15 cellular contexts compared by ENCODE assay signal in the genomic region with DNA sequence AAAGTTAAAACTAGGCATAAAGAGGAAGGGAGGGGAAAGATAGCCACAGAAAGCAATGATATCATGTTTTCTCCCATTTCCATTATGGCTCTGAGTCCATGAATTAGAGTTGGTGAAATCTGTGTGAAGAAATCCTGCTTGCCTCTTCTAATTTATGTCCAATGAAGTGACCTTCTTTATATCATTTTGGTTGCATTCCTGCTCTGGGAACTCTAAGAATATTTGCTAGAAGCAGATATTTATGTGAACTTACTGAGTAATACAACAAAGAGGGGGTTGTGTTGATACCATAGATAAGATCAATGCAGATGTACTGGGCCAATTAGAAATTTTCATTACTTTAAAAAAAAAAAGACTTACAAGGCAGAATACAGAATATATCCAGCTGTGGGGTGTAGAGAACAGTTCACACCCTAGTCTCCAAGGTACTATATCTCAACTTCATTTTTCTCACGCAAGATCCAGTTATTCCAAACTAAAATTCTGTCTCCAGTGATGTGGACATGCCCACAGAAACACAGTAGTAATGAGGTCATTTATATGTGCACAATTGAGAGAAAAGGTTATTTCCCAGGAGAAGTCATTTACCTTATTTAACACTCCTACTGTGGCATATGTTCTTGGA. TPM values are rescaled to one million over a fixed set of nuclear protein-coding genes. Genes with fewer than 3 reads are reported as not detected.
DNase-seq lines count a peak whose midpoint lies in the region; ATAC-seq and TF ChIP-seq lines count a peak whose summit lies in the region.
"Had no signal": no experiment of that assay in that cellular context is flagged by ENCODE, and none has a peak within 500 bp of the region (broad histone marks: within the 10 kb centered on the region; RNA-seq: fewer than 3 reads in every experiment).

No MANE protein-coding gene starts in this region.

- POLR2A ChIA-PET in naive thymus-derived CD4-positive, alpha-beta T cell (lab: Charles Lee), result no interaction called here

- no peak overlapping the region for H3K27ac ChIP-seq in Karpas-422 (ENCODE audit: low read length)
- peak overlapping the region; percentile 51 for H3K27ac ChIP-seq in left ventricle myocardium inferior (replicated peaks)
- H3K27ac ChIP-seq in gastrocnemius medialis, result peak overlapping the region; percentile 4 to 87 (median 74)
- no peak overlapping the region for H3K27ac ChIP-seq in naive thymus-derived CD4-positive, alpha-beta T cell (ENCODE audit: low read depth, low read length)
- no peak overlapping the region for H3K27ac ChIP-seq in GM23338 (ENCODE audit: low read depth)
- H3K27ac ChIP-seq: A549, C4-2B, GM23248 had no signal

- H3K9me3 ChIP-seq in Karpas-422 (ENCODE audit: low read length) (no peaks in the 10 kb centered on the region), left ventricle myocardium inferior (replicated peaks) (no peaks in the 10 kb centered on the region), gastrocnemius medialis (no peaks in the 10 kb centered on the region)
- H3K9me3 ChIP-seq in naive thymus-derived CD4-positive, alpha-beta T cell (ENCODE audit: control insufficient read depth in 2 of 3, low read length in 3 of 3), result no peaks in the 10 kb centered on the region
- H3K9me3 ChIP-seq: A549, BE2C had no signal

- H3K36me3 ChIP-seq in Karpas-422 (ENCODE audit: insufficient read depth, low read length) (no peaks in the 10 kb centered on the region), left ventricle myocardium inferior (peaks cover 12% of the 10 kb centered on the region), gastrocnemius medialis (no peaks in the 10 kb centered on the region), GM23338 (ENCODE audit: insufficient read depth) (no peaks in the 10 kb centered on the region)
- no peaks in the 10 kb centered on the region for H3K36me3 ChIP-seq in naive thymus-derived CD4-positive, alpha-beta T cell (ENCODE audit: control insufficient read depth in 2 of 3, insufficient read depth in 3 of 3, low read length in 3 of 3)
- H3K36me3 ChIP-seq: BE2C had no signal

- peaks cover 0 to 39% (median 13%) of the 10 kb centered on the region in 5 donors for H3K27me3 Mint-ChIP-seq in naive thymus-derived CD4-positive, alpha-beta T cell
- no peaks in the 10 kb centered on the region for H3K27me3 Mint-ChIP-seq in GM23338 (ENCODE audit: insufficient read depth, low read depth, poor library complexity)

- H2AFZ ChIP-seq in Karpas-422 (ENCODE audit: low read length) (no peak overlapping the region), GM23338 (no peak overlapping the region)
- H2AFZ ChIP-seq: GM23248 had no signal

- ATAC-seq in gastrocnemius medialis (no peak), GM23338 (no peak)
- ATAC-seq in naive thymus-derived CD4-positive, alpha-beta T cell, result no peak
- ATAC-seq: A549 had no signal

- H3K4me3 ChIP-seq in Karpas-422 (ENCODE audit: low read length) (no peak overlapping the region), left ventricle myocardium inferior (no peak overlapping the region), gastrocnemius medialis (no peak overlapping the region), GM23338 (no peak overlapping the region)
- H3K4me3 ChIP-seq in naive thymus-derived CD4-positive, alpha-beta T cell (ENCODE audit: low read length), result no peak overlapping the region
- H3K4me3 ChIP-seq: A549, GM23248 had no signal

- H3F3A ChIP-seq in GM23338 (replicated peaks; ENCODE audit: low read depth), result no peaks in the 10 kb centered on the region

- in situ Hi-C loops in gastrocnemius medialis (cut with MboI; ENCODE audit: low sequenced_read_pairs in 4 of 4), result no loop called here

- H3K27me3 ChIP-seq in Karpas-422 (ENCODE audit: low read length), result no peaks in the 10 kb centered on the region
- H3K27me3 ChIP-seq in left ventricle myocardium inferior (ENCODE audit: low read depth), result no peaks in the 10 kb centered on the region
- no peaks in the 10 kb centered on the region for H3K27me3 ChIP-seq in gastrocnemius medialis
- no peaks in the 10 kb centered on the region for H3K27me3 ChIP-seq in naive thymus-derived CD4-positive, alpha-beta T cell (ENCODE audit: control insufficient read depth in 2 of 2, insufficient read depth in 2 of 2, low read length in 2 of 2)
- no peaks in the 10 kb centered on the region for H3K27me3 ChIP-seq in GM23338 (ENCODE audit: insufficient read depth)
- H3K27me3 ChIP-seq: BE2C had no signal

- CTCF ChIA-PET in naive thymus-derived CD4-positive, alpha-beta T cell (lab: Charles Lee), result no interaction called here

- H3K36me3 Mint-ChIP-seq in naive thymus-derived CD4-positive, alpha-beta T cell, result no peaks in the 10 kb centered on the region
- no peaks in the 10 kb centered on the region for H3K36me3 Mint-ChIP-seq in GM23338 (ENCODE audit: low read depth)
- H3K36me3 Mint-ChIP-seq: CD4-positive, alpha-beta memory T cell had no signal

- H3K4me2 ChIP-seq in Karpas-422 (ENCODE audit: low read depth, low read length, poor library complexity, severe bottlenecking) (no peak overlapping the region), GM23338 (no peak overlapping the region)
- H3K4me2 ChIP-seq: A549 had no signal

- H4K20me1 ChIP-seq in Karpas-422 (ENCODE audit: insufficient read depth, low read depth, low read length), result no peaks in the 10 kb centered on the region
- no peaks in the 10 kb centered on the region for H4K20me1 ChIP-seq in GM23338 (replicated peaks; ENCODE audit: insufficient read depth)

- intact Hi-C loops in left ventricle myocardium inferior (cut with micrococcal nuclease), result no loop called here
- intact Hi-C loops in gastrocnemius medialis (cut with DNase I; ENCODE audit: low total_unique reads), result loop anchor here (2.0 to 5.0 kb wide), 2 partner anchors 57 to 116 kb away; a partner anchor contains a TSS
- intact Hi-C loops in naive thymus-derived CD4-positive, alpha-beta T cell (cut with micrococcal nuclease), result no loop called here

- H3K9ac ChIP-seq in Karpas-422 (ENCODE audit: low read length), result no peak overlapping the region
- H3K9ac ChIP-seq: GM23248 had no signal

- no peak overlapping the region for H3K4me3 Mint-ChIP-seq in naive thymus-derived CD4-positive, alpha-beta T cell
- no peak overlapping the region for H3K4me3 Mint-ChIP-seq in GM23338
- H3K4me3 Mint-ChIP-seq: CD4-positive, alpha-beta memory T cell had no signal

- H3K9me3 Mint-ChIP-seq in naive thymus-derived CD4-positive, alpha-beta T cell, result no peaks in the 10 kb centered on the region
- no peaks in the 10 kb centered on the region for H3K9me3 Mint-ChIP-seq in GM23338

- no peaks in the 10 kb centered on the region for H3K9me2 ChIP-seq in Karpas-422 (replicated peaks; ENCODE audit: insufficient read depth, low read length)
- H3K9me2 ChIP-seq in GM23338 (ENCODE audit: insufficient read depth), result no peaks in the 10 kb centered on the region

- TF ChIP-seq CTCF in left ventricle myocardium inferior (IDR thresholded peaks at IDR 0.05; ENCODE audit: borderline replicate concordance) (no peak), gastrocnemius medialis (IDR thresholded peaks at IDR 0.05 in 4 of 5, conservative IDR thresholded peaks at IDR 0.05 in 1 of 5) (no peak), GM23338 (conservative IDR thresholded peaks at IDR 0.05; ENCODE audit: low read depth in 2 of 2) (no peak)

- TF ChIP-seq POLR2A in gastrocnemius medialis (IDR thresholded peaks at IDR 0.05), result no peak

- H3K4me1 Mint-ChIP-seq in naive thymus-derived CD4-positive, alpha-beta T cell, result peaks cover 0 to 2% (median 0%) of the 10 kb centered on the region in 7 donors
- H3K4me1 Mint-ChIP-seq in GM23338, result no peaks in the 10 kb centered on the region
- H3K4me1 Mint-ChIP-seq: CD4-positive, alpha-beta memory T cell had no signal

- no peaks in the 10 kb centered on the region for H3K79me2 ChIP-seq in Karpas-422 (ENCODE audit: low read length)
- H3K79me2 ChIP-seq in GM23338 (replicated peaks; ENCODE audit: insufficient read depth), result no peaks in the 10 kb centered on the region

- H3K4me1 ChIP-seq in Karpas-422 (ENCODE audit: low read length) (no peaks in the 10 kb centered on the region), left ventricle myocardium inferior (peaks cover 31% of the 10 kb centered on the region), gastrocnemius medialis (peaks cover 36 to 67% of the 10 kb centered on the region in 2 donors), GM23338 (ENCODE audit: insufficient read depth) (no peaks in the 10 kb centered on the region)
- H3K4me1 ChIP-seq in naive thymus-derived CD4-positive, alpha-beta T cell (ENCODE audit: control insufficient read depth in 2 of 2, insufficient read depth in 2 of 2, low read length in 2 of 2), result no peaks in the 10 kb centered on the region
- H3K4me1 ChIP-seq: A549, BE2C had no signal

- H3K27ac Mint-ChIP-seq in naive thymus-derived CD4-positive, alpha-beta T cell, result no peak overlapping the region
- H3K27ac Mint-ChIP-seq in GM23338, result no peak overlapping the region

- DNase-seq in EH (ENCODE audit: low read depth) (peak; percentile 52), Karpas-422 (peak; percentile 9), left ventricle myocardium inferior (no peak), gastrocnemius medialis (no peak), SW 1271 (lab: John Stamatoyannopoulos, UW) (no peak), GM23338 (ENCODE audit: low spot score) (no peak)
- DNase-seq in naive thymus-derived CD4-positive, alpha-beta T cell, result no peak
- DNase-seq: BE2C; CD4-positive, alpha-beta memory T cell; DMS79; EL; GM23248; H7 had no signal

RNA-seq across cellular contexts. Expression of a gene that starts 51.5 kb away (rescaled TPM):
- not detected in 2 replicates for total RNA-seq in Karpas-422 (2014; rRNA removed; shearing (Covaris generic); ENCODE audit: low replicate concordance)
- total RNA-seq in left ventricle myocardium inferior, result 51.3 TPM
- 10 to 100 TPM in 3 of 4 donors, 1 to 10 TPM in 1; 5.4 to 47.1 (median 12.6) TPM for total RNA-seq in gastrocnemius medialis
- total RNA-seq in naive thymus-derived CD4-positive, alpha-beta T cell, result not detected
- not detected for polyA plus RNA-seq in naive thymus-derived CD4-positive, alpha-beta T cell
- total RNA-seq in GM23338 (2014; rRNA removed; shearing (Covaris generic)), result 0.87 and 2.3 TPM in 2 replicates
- 0.82 and 1.0 TPM in 2 replicates for polyA plus RNA-seq in GM23338 (2016; fragmentation: Nextera tagmentation; extraction: Ambion mirVana)
- polyA plus RNA-seq: CD4-positive, alpha-beta memory T cell had no signal

Comparison
In these comparisons a context has a peak if more than half of its experiments do, and no peak if none do; other contexts are left out.
1. DNase-seq: peak in EH (single experiment) and Karpas-422 (single experiment); none in left ventricle myocardium inferior (single experiment), gastrocnemius medialis (0 of 2), SW 1271 (0 of 2), naive thymus-derived CD4-positive, alpha-beta T cell (0 of 9) and GM23338 (single experiment).
2. H3K27ac ChIP-seq: peak in left ventricle myocardium inferior (single experiment) and gastrocnemius medialis (4 of 4); none in Karpas-422 (single experiment), naive thymus-derived CD4-positive, alpha-beta T cell (single experiment) and GM23338 (single experiment).